ENCODE assay signal across 1 cellular context in the genomic region with DNA sequence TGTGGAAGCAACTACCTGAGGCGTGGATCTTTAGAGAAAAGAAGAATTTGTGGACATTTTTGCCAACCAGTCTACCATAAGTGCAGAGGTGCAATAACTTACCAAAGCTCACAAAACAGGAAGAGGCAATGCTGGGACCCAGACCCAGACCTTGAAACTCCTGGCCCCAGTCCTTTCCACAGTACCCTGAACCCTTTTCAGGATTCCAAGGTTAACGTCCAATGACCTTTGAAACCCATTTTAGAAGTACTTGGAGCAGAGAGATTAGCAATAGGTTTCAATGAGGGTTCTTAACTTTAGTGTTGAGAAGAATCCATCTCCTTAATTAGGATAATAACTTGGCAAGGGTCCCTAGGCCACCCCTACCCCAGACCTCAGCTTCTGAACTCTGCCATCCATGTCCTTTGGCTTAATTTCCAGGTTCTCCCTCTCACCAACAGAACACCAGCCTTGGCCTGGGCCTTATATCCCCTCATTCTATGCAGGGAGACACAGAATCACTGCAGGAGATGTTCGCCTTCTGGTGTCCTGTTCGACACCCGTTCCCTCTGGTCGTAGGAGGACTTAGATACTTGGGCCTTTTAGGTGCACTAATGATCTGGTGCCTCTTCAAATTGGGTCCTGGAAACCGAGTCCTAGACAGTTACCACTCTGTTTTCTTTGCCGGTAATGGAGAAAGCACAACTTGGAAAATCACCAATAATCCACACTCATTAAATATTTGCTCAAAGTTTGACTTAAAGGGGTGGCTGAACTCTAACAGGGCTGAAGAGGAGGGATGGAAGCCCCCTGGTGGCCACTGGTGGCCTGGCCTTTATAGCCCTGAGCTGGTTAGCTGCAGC.
TF ChIP-seq lines count a peak whose summit lies in the region.

No MANE protein-coding gene starts in this region.

TF ChIP-seq in HepG2, 621 proteins besides CTCF, POLR2A, EP300 and RAD21 (continued from another document and continues in another):
- TF ChIP-seq ZNF335 (CRISPR knock-in tag; IDR thresholded peaks at IDR 0.05): 0 out of 2 replicates have a peak, but pooled peaks have one; percentile 43
- TF ChIP-seq SRSF1 (optimal IDR thresholded peaks at IDR 0.05; ENCODE audit: low read depth, low read length): no peak
- TF ChIP-seq NR2F6 (IDR thresholded peaks at IDR 0.05): no peak
- peak; percentile 36; the same call in 1 of the 2 replicates for TF ChIP-seq NR2F6 (CRISPR knock-in tag; IDR thresholded peaks at IDR 0.05)
- no peak for TF ChIP-seq SNAPC2 (CRISPR knock-in tag; IDR thresholded peaks at IDR 0.05)
- TF ChIP-seq KLF6 (CRISPR knock-in tag; IDR thresholded peaks at IDR 0.05): peak; percentile 51; the same call in 1 of the 2 replicates
- TF ChIP-seq ZNF556 (CRISPR knock-in tag; IDR thresholded peaks at IDR 0.05; ENCODE audit: borderline replicate concordance): peak; percentile 91; the same call in 1 of the 2 replicates
- peak; percentile 60; the same call in 1 of the 2 replicates for TF ChIP-seq SALL1 (CRISPR knock-in tag; IDR thresholded peaks at IDR 0.05)
- TF ChIP-seq ZNF781 (CRISPR knock-in tag; IDR thresholded peaks at IDR 0.05; ENCODE audit: borderline replicate concordance, not compliant biosample characterization): peak; percentile 81
- TF ChIP-seq, protein P1, sequence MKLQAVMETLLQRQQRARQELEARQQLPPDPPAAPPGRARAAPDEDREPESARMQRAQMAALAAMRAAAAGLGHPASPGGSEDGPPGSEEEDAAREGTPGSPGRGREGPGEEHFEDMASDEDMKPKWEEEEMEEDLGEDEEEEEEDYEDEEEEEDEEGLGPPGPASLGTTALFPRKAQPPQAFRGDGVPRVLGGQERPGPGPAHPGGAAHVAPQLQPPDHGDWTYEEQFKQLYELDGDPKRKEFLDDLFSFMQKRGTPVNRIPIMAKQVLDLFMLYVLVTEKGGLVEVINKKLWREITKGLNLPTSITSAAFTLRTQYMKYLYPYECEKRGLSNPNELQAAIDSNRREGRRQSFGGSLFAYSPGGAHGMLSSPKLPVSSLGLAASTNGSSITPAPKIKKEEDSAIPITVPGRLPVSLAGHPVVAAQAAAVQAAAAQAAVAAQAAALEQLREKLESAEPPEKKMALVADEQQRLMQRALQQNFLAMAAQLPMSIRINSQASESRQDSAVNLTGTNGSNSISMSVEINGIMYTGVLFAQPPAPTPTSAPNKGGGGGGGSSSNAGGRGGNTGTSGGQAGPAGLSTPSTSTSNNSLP (IDR thresholded peaks at IDR 0.05; ENCODE audit: low read depth, low read length): peak; percentile 84
- TF ChIP-seq, protein P2, sequence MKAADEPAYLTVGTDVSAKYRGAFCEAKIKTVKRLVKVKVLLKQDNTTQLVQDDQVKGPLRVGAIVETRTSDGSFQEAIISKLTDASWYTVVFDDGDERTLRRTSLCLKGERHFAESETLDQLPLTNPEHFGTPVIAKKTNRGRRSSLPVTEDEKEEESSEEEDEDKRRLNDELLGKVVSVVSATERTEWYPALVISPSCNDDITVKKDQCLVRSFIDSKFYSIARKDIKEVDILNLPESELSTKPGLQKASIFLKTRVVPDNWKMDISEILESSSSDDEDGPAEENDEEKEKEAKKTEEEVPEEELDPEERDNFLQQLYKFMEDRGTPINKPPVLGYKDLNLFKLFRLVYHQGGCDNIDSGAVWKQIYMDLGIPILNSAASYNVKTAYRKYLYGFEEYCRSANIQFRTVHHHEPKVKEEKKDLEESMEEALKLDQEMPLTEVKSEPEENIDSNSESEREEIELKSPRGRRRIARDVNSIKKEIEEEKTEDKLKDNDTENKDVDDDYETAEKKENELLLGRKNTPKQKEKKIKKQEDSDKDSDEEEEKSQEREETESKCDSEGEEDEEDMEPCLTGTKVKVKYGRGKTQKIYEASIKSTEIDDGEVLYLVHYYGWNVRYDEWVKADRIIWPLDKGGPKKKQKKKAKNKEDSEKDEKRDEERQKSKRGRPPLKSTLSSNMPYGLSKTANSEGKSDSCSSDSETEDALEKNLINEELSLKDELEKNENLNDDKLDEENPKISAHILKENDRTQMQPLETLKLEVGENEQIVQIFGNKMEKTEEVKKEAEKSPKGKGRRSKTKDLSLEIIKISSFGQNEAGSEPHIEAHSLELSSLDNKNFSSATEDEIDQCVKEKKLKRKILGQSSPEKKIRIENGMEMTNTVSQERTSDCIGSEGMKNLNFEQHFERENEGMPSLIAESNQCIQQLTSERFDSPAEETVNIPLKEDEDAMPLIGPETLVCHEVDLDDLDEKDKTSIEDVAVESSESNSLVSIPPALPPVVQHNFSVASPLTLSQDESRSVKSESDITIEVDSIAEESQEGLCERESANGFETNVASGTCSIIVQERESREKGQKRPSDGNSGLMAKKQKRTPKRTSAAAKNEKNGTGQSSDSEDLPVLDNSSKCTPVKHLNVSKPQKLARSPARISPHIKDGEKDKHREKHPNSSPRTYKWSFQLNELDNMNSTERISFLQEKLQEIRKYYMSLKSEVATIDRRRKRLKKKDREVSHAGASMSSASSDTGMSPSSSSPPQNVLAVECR (CRISPR knock-in tag; IDR thresholded peaks at IDR 0.05; ENCODE audit: borderline replicate concordance): peak; percentile 30; the same call in 1 of the 2 replicates
- TF ChIP-seq, protein P3, sequence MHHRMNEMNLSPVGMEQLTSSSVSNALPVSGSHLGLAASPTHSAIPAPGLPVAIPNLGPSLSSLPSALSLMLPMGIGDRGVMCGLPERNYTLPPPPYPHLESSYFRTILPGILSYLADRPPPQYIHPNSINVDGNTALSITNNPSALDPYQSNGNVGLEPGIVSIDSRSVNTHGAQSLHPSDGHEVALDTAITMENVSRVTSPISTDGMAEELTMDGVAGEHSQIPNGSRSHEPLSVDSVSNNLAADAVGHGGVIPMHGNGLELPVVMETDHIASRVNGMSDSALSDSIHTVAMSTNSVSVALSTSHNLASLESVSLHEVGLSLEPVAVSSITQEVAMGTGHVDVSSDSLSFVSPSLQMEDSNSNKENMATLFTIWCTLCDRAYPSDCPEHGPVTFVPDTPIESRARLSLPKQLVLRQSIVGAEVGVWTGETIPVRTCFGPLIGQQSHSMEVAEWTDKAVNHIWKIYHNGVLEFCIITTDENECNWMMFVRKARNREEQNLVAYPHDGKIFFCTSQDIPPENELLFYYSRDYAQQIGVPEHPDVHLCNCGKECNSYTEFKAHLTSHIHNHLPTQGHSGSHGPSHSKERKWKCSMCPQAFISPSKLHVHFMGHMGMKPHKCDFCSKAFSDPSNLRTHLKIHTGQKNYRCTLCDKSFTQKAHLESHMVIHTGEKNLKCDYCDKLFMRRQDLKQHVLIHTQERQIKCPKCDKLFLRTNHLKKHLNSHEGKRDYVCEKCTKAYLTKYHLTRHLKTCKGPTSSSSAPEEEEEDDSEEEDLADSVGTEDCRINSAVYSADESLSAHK (CRISPR knock-in tag; IDR thresholded peaks at IDR 0.05; ENCODE audit: borderline replicate concordance): no peak
- TF ChIP-seq GATAD2A (CRISPR knock-in tag; IDR thresholded peaks at IDR 0.05): peak; percentile 75
- 0 out of 2 replicates have a peak, but pooled peaks have one; percentile 65 for TF ChIP-seq ETV6 (CRISPR knock-in tag; conservative IDR thresholded peaks at IDR 0.05)
- TF ChIP-seq ZBTB38 (CRISPR knock-in tag; IDR thresholded peaks at IDR 0.05): peak; percentile 28; the same call in 1 of the 2 replicates
- TF ChIP-seq CREM (IDR thresholded peaks at IDR 0.05): 0 out of 2 replicates have a peak, but pooled peaks have one; percentile 7
- TF ChIP-seq CREM (CRISPR knock-in tag; IDR thresholded peaks at IDR 0.05): no peak
- TF ChIP-seq ZNF501 (CRISPR knock-in tag; IDR thresholded peaks at IDR 0.05): 0 out of 2 replicates have a peak, but pooled peaks have one; percentile 55
- peak; percentile 82 for TF ChIP-seq MIXL1 (CRISPR knock-in tag; IDR thresholded peaks at IDR 0.05)
- TF ChIP-seq NR2F2 (IDR thresholded peaks at IDR 0.05; ENCODE audit: borderline replicate concordance, low read depth): no peak
- no peak for TF ChIP-seq RFXANK (CRISPR knock-in tag; IDR thresholded peaks at IDR 0.05)
- no peak for TF ChIP-seq ZNF674 (CRISPR knock-in tag; IDR thresholded peaks at IDR 0.05; ENCODE audit: low read depth)
- peak; percentile 67; the same call in 1 of the 2 replicates for TF ChIP-seq CHD4 (IDR thresholded peaks at IDR 0.05; ENCODE audit: borderline replicate concordance, low read length)
- TF ChIP-seq, protein P4, sequence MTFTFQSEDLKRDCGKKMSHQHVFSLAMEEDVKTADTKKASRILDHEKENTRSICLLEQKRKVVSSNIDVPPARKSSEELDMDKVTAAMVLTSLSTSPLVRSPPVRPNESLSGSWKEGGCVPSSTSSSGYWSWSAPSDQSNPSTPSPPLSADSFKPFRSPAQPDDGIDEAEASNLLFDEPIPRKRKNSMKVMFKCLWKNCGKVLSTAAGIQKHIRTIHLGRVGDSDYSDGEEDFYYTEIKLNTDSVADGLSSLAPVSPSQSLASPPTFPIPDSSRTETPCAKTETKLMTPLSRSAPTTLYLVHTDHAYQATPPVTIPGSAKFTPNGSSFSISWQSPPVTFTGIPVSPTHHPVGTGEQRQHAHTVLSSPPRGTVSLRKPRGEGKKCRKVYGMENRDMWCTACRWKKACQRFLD (CRISPR knock-in tag; IDR thresholded peaks at IDR 0.05; ENCODE audit: borderline replicate concordance): no peak
- TF ChIP-seq ZNF660 (CRISPR knock-in tag; IDR thresholded peaks at IDR 0.05; ENCODE audit: borderline replicate concordance, low read depth): no peak
- TF ChIP-seq, protein P5, sequence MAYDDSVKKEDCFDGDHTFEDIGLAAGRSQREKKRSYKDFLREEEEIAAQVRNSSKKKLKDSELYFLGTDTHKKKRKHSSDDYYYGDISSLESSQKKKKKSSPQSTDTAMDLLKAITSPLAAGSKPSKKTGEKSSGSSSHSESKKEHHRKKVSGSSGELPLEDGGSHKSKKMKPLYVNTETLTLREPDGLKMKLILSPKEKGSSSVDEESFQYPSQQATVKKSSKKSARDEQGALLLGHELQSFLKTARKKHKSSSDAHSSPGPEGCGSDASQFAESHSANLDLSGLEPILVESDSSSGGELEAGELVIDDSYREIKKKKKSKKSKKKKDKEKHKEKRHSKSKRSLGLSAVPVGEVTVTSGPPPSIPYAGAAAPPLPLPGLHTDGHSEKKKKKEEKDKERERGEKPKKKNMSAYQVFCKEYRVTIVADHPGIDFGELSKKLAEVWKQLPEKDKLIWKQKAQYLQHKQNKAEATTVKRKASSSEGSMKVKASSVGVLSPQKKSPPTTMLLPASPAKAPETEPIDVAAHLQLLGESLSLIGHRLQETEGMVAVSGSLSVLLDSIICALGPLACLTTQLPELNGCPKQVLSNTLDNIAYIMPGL (CRISPR knock-in tag; IDR thresholded peaks at IDR 0.05; ENCODE audit: borderline replicate concordance in 1 of 2, low read depth in 1 of 2): peak; percentile 42 to 72; a peak in 3 of 4 replicates
- 0 out of 2 replicates have a peak, but pooled peaks have one; percentile 15 for TF ChIP-seq ELF1 (CRISPR knock-in tag; IDR thresholded peaks at IDR 0.05)
- TF ChIP-seq, protein P6, sequence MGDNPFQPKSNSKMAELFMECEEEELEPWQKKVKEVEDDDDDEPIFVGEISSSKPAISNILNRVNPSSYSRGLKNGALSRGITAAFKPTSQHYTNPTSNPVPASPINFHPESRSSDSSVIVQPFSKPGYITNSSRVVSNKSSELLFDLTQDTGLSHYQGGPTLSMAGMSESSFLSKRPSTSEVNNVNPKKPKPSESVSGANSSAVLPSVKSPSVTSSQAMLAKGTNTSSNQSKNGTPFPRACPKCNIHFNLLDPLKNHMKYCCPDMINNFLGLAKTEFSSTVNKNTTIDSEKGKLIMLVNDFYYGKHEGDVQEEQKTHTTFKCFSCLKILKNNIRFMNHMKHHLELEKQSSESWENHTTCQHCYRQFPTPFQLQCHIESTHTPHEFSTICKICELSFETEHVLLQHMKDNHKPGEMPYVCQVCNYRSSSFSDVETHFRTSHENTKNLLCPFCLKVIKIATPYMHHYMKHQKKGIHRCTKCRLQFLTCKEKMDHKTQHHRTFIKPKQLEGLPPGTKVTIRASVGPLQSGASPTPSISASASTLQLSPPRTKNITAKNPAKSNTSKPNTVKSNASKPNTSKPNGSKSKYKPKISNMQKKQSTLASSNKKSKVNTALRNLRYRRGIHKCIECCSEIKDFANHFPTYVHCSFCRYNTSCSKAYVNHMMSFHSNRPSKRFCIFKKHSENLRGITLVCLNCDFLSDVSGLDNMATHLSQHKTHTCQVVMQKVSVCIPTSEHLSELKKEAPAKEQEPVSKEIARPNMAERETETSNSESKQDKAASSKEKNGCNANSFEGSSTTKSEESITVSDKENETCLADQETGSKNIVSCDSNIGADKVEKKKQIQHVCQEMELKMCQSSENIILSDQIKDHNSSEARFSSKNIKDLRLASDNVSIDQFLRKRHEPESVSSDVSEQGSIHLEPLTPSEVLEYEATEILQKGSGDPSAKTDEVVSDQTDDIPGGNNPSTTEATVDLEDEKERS (CRISPR knock-in tag; IDR thresholded peaks at IDR 0.05): 0 out of 2 replicates have a peak, but pooled peaks have one; percentile 66
- no peak for TF ChIP-seq MATR3 (CRISPR knock-in tag; IDR thresholded peaks at IDR 0.05)
- TF ChIP-seq, protein P7, sequence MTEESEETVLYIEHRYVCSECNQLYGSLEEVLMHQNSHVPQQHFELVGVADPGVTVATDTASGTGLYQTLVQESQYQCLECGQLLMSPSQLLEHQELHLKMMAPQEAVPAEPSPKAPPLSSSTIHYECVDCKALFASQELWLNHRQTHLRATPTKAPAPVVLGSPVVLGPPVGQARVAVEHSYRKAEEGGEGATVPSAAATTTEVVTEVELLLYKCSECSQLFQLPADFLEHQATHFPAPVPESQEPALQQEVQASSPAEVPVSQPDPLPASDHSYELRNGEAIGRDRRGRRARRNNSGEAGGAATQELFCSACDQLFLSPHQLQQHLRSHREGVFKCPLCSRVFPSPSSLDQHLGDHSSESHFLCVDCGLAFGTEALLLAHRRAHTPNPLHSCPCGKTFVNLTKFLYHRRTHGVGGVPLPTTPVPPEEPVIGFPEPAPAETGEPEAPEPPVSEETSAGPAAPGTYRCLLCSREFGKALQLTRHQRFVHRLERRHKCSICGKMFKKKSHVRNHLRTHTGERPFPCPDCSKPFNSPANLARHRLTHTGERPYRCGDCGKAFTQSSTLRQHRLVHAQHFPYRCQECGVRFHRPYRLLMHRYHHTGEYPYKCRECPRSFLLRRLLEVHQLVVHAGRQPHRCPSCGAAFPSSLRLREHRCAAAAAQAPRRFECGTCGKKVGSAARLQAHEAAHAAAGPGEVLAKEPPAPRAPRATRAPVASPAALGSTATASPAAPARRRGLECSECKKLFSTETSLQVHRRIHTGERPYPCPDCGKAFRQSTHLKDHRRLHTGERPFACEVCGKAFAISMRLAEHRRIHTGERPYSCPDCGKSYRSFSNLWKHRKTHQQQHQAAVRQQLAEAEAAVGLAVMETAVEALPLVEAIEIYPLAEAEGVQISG (CRISPR knock-in tag; IDR thresholded peaks at IDR 0.05): peak; percentile 59
- peak; percentile 92 for TF ChIP-seq STAG1 (CRISPR knock-in tag; IDR thresholded peaks at IDR 0.05)
- 0 out of 2 replicates have a peak, but pooled peaks have one; percentile 46 for TF ChIP-seq ISL2 (CRISPR knock-in tag; IDR thresholded peaks at IDR 0.05)
- no peak for TF ChIP-seq HOXA3 (CRISPR knock-in tag; IDR thresholded peaks at IDR 0.05)
- no peak for TF ChIP-seq HMG20A (CRISPR knock-in tag; IDR thresholded peaks at IDR 0.05; ENCODE audit: borderline replicate concordance)
- peak; percentile 47; the same call in 1 of the 2 replicates for TF ChIP-seq CEBPG (CRISPR knock-in tag; IDR thresholded peaks at IDR 0.05)
- TF ChIP-seq SPEN (CRISPR knock-in tag; IDR thresholded peaks at IDR 0.05; ENCODE audit: low read depth): no peak
- no peak for TF ChIP-seq MAFK (conservative IDR thresholded peaks at IDR 0.05 in 1 of 2, IDR thresholded peaks at IDR 0.05 in 1 of 2; ENCODE audit: low read length in 2 of 2)
